Comparison of ENCODE assay signal across 22 cellular contexts in genomic region chr1:117679299-117679698, GRCh38.
"Had no signal": no experiment of that assay in that cellular context is flagged by ENCODE, and none has a peak within 500 bp of the region (broad histone marks: within the 10 kb centered on the region; RNA-seq: fewer than 3 reads in every experiment).

No MANE protein-coding gene starts in this region.

- H3K9me3 ChIP-seq: ascending aorta, esophagus muscularis mucosa, neutrophil, thoracic aorta, upper lobe of left lung, vagina had no signal

- DNase-seq: activated CD4-positive, alpha-beta T cell treated with anti-CD3 and anti-CD28 coated beads for 36 hours; activated CD4-positive, CD25-positive, alpha-beta regulatory T cell; activated CD8-positive, alpha-beta T cell treated with anti-CD3 and anti-CD28 coated beads, Interleukin-2, amount 10 ng/mL, durations not matched to agents 7 days and 5 days; activated effector memory CD4-positive, alpha-beta T cell treated with anti-CD3 and anti-CD28 coated beads, Interleukin-2, amount 50 U/mL, for 16 hours; activated naive CD4-positive, alpha-beta T cell treated with anti-CD3 and anti-CD28 coated beads, Interleukin-2, amount 10 ng/mL, durations not matched to agents 7 days and 5 days; activated naive CD8-positive, alpha-beta T cell treated with anti-CD3 and anti-CD28 coated beads, Interleukin-2, amount 10 ng/mL, durations not matched to agents 7 days and 5 days; central memory CD4-positive, alpha-beta T cell; dermis blood vessel endothelial cell; effector CD4-positive, alpha-beta T cell; foreskin keratinocyte; naive B cell; nephron progenitor cell; retina; stimulated activated CD4-positive, alpha-beta T cell treated with anti-CD3 and anti-CD28 coated beads, Interleukin-2, amount 100 ng/mL, for 48 hours; stimulated activated naive CD4-positive, alpha-beta T cell treated with Interleukin-2 at 50 U/mL for 16 hours; T-cell; upper lobe of left lung had no signal

- H3K27ac ChIP-seq: esophagus muscularis mucosa, foreskin keratinocyte, neutrophil, upper lobe of left lung, vagina had no signal

- H3K4me1 ChIP-seq: foreskin keratinocyte, upper lobe of left lung, vagina had no signal

- ATAC-seq: activated CD4-positive, alpha-beta T cell treated with anti-CD3 and anti-CD28 coated beads for 36 hours; activated CD8-positive, alpha-beta T cell treated with anti-CD3 and anti-CD28 coated beads, Interleukin-2, amount 10 ng/mL, durations not matched to agents 7 days and 5 days; foreskin keratinocyte; T-cell had no signal

- H3K36me3 ChIP-seq: ascending aorta, esophagus muscularis mucosa, neutrophil, thoracic aorta, upper lobe of left lung, vagina had no signal

- H3K4me3 ChIP-seq: ascending aorta, esophagus muscularis mucosa, thoracic aorta, upper lobe of left lung, vagina had no signal

- H3K27me3 ChIP-seq: ascending aorta, esophagus muscularis mucosa, neutrophil, upper lobe of left lung, vagina had no signal
